ENCODE assay signal across 8 cellular contexts in the genomic region with DNA sequence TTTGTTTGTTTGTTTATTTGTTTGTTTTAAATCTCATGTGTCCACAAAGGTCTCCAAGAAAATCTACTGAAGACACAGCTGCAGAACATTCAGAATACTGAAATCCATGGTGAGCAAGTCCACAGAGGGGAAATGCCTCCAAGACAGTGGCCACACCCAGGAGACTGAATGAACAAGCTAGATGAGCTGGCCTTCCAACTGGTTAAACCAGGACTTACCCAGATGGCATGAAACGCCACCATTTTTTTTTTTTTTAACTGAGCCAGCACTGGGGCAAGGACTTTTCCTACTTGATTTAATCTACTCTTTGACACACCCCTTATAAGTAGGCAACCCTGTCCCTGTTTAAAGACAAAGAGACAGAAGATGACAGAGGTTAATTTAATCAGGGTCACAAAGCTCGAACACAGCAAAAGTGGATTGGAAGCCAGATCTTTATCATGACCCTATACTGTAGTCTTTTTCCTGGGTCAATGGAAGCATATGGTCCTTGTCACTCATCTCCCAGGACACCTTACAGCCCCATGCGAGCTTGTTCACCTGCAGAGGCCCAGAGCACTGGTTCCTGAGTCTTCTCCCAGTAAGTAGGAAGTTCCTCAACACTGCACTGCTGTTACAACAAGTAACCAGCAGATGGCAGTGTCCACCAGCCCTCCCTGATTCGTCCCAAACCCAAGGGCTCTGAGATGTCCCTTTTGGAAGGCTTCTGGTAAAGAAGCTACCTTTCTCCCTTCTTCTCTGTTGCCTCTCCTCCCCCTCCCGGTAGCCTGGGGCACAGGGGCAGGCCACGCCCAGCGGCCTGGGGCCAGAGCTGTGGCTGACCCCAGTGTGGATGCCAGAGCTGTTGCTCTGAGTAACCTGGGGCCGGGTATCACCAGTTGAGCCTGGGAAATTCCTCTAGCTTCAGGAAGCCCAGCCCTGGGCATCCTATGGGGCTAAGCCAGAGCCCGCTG. TPM values are rescaled to one million over a fixed set of nuclear protein-coding genes. Genes with fewer than 3 reads are reported as not detected.
A peak's percentile ranks its signal among the peaks of the same experiment; 100 is the strongest.
DNase-seq lines count a peak whose midpoint lies in the region; ATAC-seq and TF ChIP-seq lines count a peak whose summit lies in the region.

No MANE protein-coding gene starts in this region.

- ATAC-seq in left cardiac atrium: peak; percentile 75 to 80
- ATAC-seq in GM21423 (IDR thresholded peaks at IDR 0.05; ENCODE audit: unreplicated experiment): no peak

- peak; percentile 98 for TF ChIP-seq CTCF in GM10266 (IDR thresholded peaks at IDR 0.05; ENCODE audit: control insufficient read depth, insufficient read depth, low read depth, missing control alignments)
- peak; percentile 99 for TF ChIP-seq CTCF in retinal pigment epithelial cell (conservative IDR thresholded peaks at IDR 0.05; ENCODE audit: low read depth, low read length)

- intact Hi-C loops in left cardiac atrium (cut with DNase I): loop anchor here in 1 of 2 donors (2.0 kb wide), 1 partner anchor 301 kb away; no protein-coding TSS in a partner anchor

- DNase-seq in GM10266 (ENCODE audit: extremely low spot score): peak; percentile 78
- peak; percentile 53 for DNase-seq in H4 (ENCODE audit: low spot score)
- peak; percentile 72 for DNase-seq in M059J (ENCODE audit: low read depth)
- DNase-seq in SW480 (ENCODE audit: low spot score): peak; percentile 73
- peak in 39 of 56 donors; percentile 11 to 75 (median 32) for DNase-seq in amygdala (lab: John Stamatoyannopoulos, UW)
- DNase-seq in left cardiac atrium: peak; percentile 66
- peak; percentile 20 for DNase-seq in retinal pigment epithelial cell (ENCODE audit: low read depth)

- H3K4me3 ChIP-seq in retinal pigment epithelial cell (ENCODE audit: low read length): no peak overlapping the region

RNA-seq across cellular contexts. Expression of a gene that starts 5.6 kb away (rescaled TPM):
- 0.02 and 0.04 TPM in 2 replicates for total RNA-seq in H4 (2014; rRNA removed; shearing (Covaris generic))
- total RNA-seq in M059J (2014; rRNA removed; shearing (Covaris generic)): 0.05 TPM in 1 of 2 replicates, not detected in the other
- 1 to 10 TPM in 1 of 2 donors, under 1 TPM in 1; 0.32 to 4.8 TPM for total RNA-seq in left cardiac atrium

RNA-seq across cellular contexts. Expression of a gene that starts 10.4 kb away (rescaled TPM):
- total RNA-seq in H4 (2014; rRNA removed; shearing (Covaris generic)): 5.7 and 6.7 TPM in 2 replicates
- total RNA-seq in M059J (2014; rRNA removed; shearing (Covaris generic)): 6.5 and 12.1 TPM in 2 replicates
- 10 to 100 TPM; 19.8 to 21.4 TPM for total RNA-seq in left cardiac atrium

Comparison
In these comparisons a context has a peak if more than half of its experiments do, and no peak if none do; other contexts are left out.
1. DNase-seq: peak in every context shown above with its lines; median percentile 78 in GM10266; 73 in SW480; 72 in M059J; 66 in left cardiac atrium; 53 in H4; 32 in amygdala; 20 in retinal pigment epithelial cell.